ENCODE assay signal across 9 cellular contexts in genomic region chr13:74210693-74211393, GRCh38.
DNase-seq lines count a peak whose midpoint lies in the region; ATAC-seq and TF ChIP-seq lines count a peak whose summit lies in the region.
"Had no signal": no experiment of that assay in that cellular context is flagged by ENCODE, and none has a peak within 500 bp of the region (broad histone marks: within the 10 kb centered on the region; RNA-seq: fewer than 3 reads in every experiment).

No MANE protein-coding gene starts in this region.

- H3K9ac ChIP-seq in neuronal stem cell (ENCODE audit: low read depth, low read length, poor library complexity): no peak overlapping the region

- no peaks in the 10 kb centered on the region for H3K9me3 ChIP-seq in neuronal stem cell (replicated peaks in 1 of 2; ENCODE audit: control insufficient read depth in 2 of 2, insufficient read depth in 1 of 2, low read depth in 1 of 2, low read length in 2 of 2)
- H3K9me3 ChIP-seq: esophagus squamous epithelium had no signal

- ATAC-seq in HG03460 (IDR thresholded peaks at IDR 0.05; ENCODE audit: unreplicated experiment): no peak
- no peak for ATAC-seq in HG02678 (IDR thresholded peaks at IDR 0.05; ENCODE audit: unreplicated experiment)

- H3K27me3 ChIP-seq in neuronal stem cell (ENCODE audit: control insufficient read depth in 3 of 3, insufficient read depth in 3 of 3, low read depth in 1 of 3, low read length in 3 of 3): no peaks in the 10 kb centered on the region
- H3K27me3 ChIP-seq: esophagus squamous epithelium had no signal

- H3K14ac ChIP-seq in neuronal stem cell (ENCODE audit: low read length): peak overlapping the region; percentile 82

- peak overlapping the region; percentile 2 for H2AFZ ChIP-seq in neuronal stem cell (ENCODE audit: low read length)

- no peak overlapping the region for H2BK120ac ChIP-seq in neuronal stem cell (ENCODE audit: low read depth, low read length)

- H4K91ac ChIP-seq in neuronal stem cell (ENCODE audit: low read depth, low read length, poor library complexity): no peak overlapping the region

- no peak overlapping the region for H3K4me3 ChIP-seq in choroid plexus epithelial cell (ENCODE audit: low read depth, low read length)
- no peak overlapping the region for H3K4me3 ChIP-seq in neuronal stem cell (ENCODE audit: low read length in 2 of 2)
- H3K4me3 ChIP-seq: esophagus squamous epithelium had no signal

- H3K4me2 ChIP-seq in neuronal stem cell (ENCODE audit: insufficient read depth, low read length, poor library complexity, severe bottlenecking): no peak overlapping the region

- H2BK5ac ChIP-seq in neuronal stem cell (ENCODE audit: low read length): no peak overlapping the region

- peaks cover 0 to 2% of the 10 kb centered on the region in 2 donors for H3K36me3 ChIP-seq in neuronal stem cell (replicated peaks in 1 of 2; ENCODE audit: control insufficient read depth in 2 of 2, insufficient read depth in 2 of 2, low read length in 2 of 2)
- H3K36me3 ChIP-seq: esophagus squamous epithelium had no signal

- no peaks in the 10 kb centered on the region for H3K4me1 ChIP-seq in neuronal stem cell (ENCODE audit: control insufficient read depth in 2 of 2, insufficient read depth in 1 of 2, low read depth in 1 of 2, low read length in 2 of 2)
- H3K4me1 ChIP-seq: esophagus squamous epithelium had no signal

- no peak for TF ChIP-seq CTCF in choroid plexus epithelial cell (conservative IDR thresholded peaks at IDR 0.05; ENCODE audit: low read depth, low read length)

- DNase-seq in EH (ENCODE audit: low read depth) (peak; percentile 98), NCI-H187 (lab: John Stamatoyannopoulos, UW) (peak; percentile 78 to 80), choroid plexus epithelial cell (ENCODE audit: low read depth) (peak; percentile 88), neuronal stem cell (ENCODE audit: low spot score) (no peak), anterior cingulate cortex (lab: John Stamatoyannopoulos, UW) (no peak)
- no peak for DNase-seq in stimulated activated CD4-positive, alpha-beta T cell treated with anti-CD3 and anti-CD28 coated beads, Interleukin-4, amount 100 ng/mL, for 1 hour
- DNase-seq: esophagus squamous epithelium had no signal

- no peak overlapping the region for H3K23ac ChIP-seq in neuronal stem cell (ENCODE audit: low read depth, low read length, poor library complexity)

- no peak overlapping the region for H3K27ac ChIP-seq in neuronal stem cell (replicated peaks; ENCODE audit: low read length)
- H3K27ac ChIP-seq: esophagus squamous epithelium had no signal

- no peak overlapping the region for H2BK15ac ChIP-seq in neuronal stem cell (ENCODE audit: low read length)

- WGBS in neuronal stem cell (ENCODE audit: extremely low coverage in 2 of 2, insufficient read length in 2 of 2, insufficient replicate concordance in 1 of 2), 2 donors: no CpG with 5 or more reads among the region's 4 CpGs

- no peak overlapping the region for H2AK5ac ChIP-seq in neuronal stem cell (ENCODE audit: low read depth, low read length)

- H2BK12ac ChIP-seq in neuronal stem cell (ENCODE audit: low read length): no peak overlapping the region

- H3K18ac ChIP-seq in neuronal stem cell (ENCODE audit: low read length): no peak overlapping the region

- no peak overlapping the region for H4K8ac ChIP-seq in neuronal stem cell (ENCODE audit: low read depth, low read length)

- H3K4ac ChIP-seq in neuronal stem cell (ENCODE audit: low read length): no peak overlapping the region

- no peaks in the 10 kb centered on the region for H3K79me1 ChIP-seq in neuronal stem cell (ENCODE audit: low read depth, low read length)

Comparison
In these comparisons a context has a peak if more than half of its experiments do, and no peak if none do; other contexts are left out.
1. DNase-seq: peak in EH (single experiment), NCI-H187 (2 of 2) and choroid plexus epithelial cell (single experiment); none in neuronal stem cell (single experiment), anterior cingulate cortex (0 of 58) and stimulated activated CD4-positive, alpha-beta T cell treated with anti-CD3 and anti-CD28 coated beads, Interleukin-4, amount 100 ng/mL, for 1 hour (single experiment).